In genomic region chr1:182092336-182092735, GRCh38 we compare ENCODE assay signal across 34 cellular contexts. TPM values are rescaled to one million over a fixed set of nuclear protein-coding genes. Genes with fewer than 3 reads are reported as not detected.
"Had no signal": no experiment of that assay in that cellular context is flagged by ENCODE, and none has a peak within 500 bp of the region (broad histone marks: within the 10 kb centered on the region; RNA-seq: fewer than 3 reads in every experiment).

No MANE protein-coding gene starts in this region.

- H3K4me1 ChIP-seq: ascending aorta, colonic mucosa, heart right ventricle, left ventricle myocardium inferior, right lobe of liver had no signal

- DNase-seq: activated CD4-positive, alpha-beta memory T cell treated with anti-CD3 and anti-CD28 coated beads for 36 hours; activated CD4-positive, alpha-beta T cell treated with anti-CD3 and anti-CD28 coated beads for 48 hours; activated effector memory CD4-positive, alpha-beta T cell treated with Interleukin-2 at 50 U/mL for 16 hours; activated naive CD4-positive, alpha-beta T cell treated with Interleukin-2 at 50 U/mL for 16 hours; activated T-cell treated with anti-CD3 and anti-CD28 coated beads, Interleukin-2, amount 50 U/mL, for 72 hours; colonic mucosa; dorsolateral prefrontal cortex; effector memory CD4-positive, alpha-beta T cell; foreskin keratinocyte; heart right ventricle; left ventricle myocardium inferior; ovary; stimulated activated CD4-positive, alpha-beta T cell treated with anti-CD3 and anti-CD28 coated beads, Interleukin-12 subunit alpha, Interleukin-12 subunit beta, amount 100 ng/mL, for 4 hours; stimulated activated CD4-positive, alpha-beta T cell treated with anti-CD3 and anti-CD28 coated beads, Interleukin-4, amount 100 ng/mL, for 1 hour; stimulated activated naive CD8-positive, alpha-beta T cell treated with anti-CD3 and anti-CD28 coated beads, Interleukin-15, Interleukin-2, amounts not matched to agents 100 U/mL and 50 U/mL, for 24 hours; substantia nigra; T-helper 17 cell; T1000; upper lobe of right lung; WERI-Rb-1 had no signal

- H3K4me3 Mint-ChIP-seq: activated CD4-positive, alpha-beta memory T cell treated with anti-CD3 and anti-CD28 coated beads for 36 hours; activated naive CD8-positive, alpha-beta T cell; activated T-cell treated with anti-CD3 and anti-CD28 coated beads, Interleukin-2, amount 50 U/mL, for 72 hours; nephron; T-helper 17 cell had no signal

- H3K27me3 ChIP-seq: ascending aorta, colonic mucosa, dorsolateral prefrontal cortex, foreskin keratinocyte, ovary, right lobe of liver, upper lobe of right lung had no signal

- H3K9me3 Mint-ChIP-seq: activated CD4-positive, alpha-beta memory T cell treated with anti-CD3 and anti-CD28 coated beads for 36 hours; activated T-cell treated with anti-CD3 and anti-CD28 coated beads, Interleukin-2, amount 50 U/mL, for 72 hours; nephron had no signal

- H3K36me3 Mint-ChIP-seq: activated CD4-positive, alpha-beta memory T cell treated with anti-CD3 and anti-CD28 coated beads for 36 hours had no signal

- H3K27ac Mint-ChIP-seq: activated CD4-positive, alpha-beta memory T cell treated with anti-CD3 and anti-CD28 coated beads for 36 hours; activated naive CD8-positive, alpha-beta T cell; activated T-cell treated with anti-CD3 and anti-CD28 coated beads, Interleukin-2, amount 50 U/mL, for 72 hours; nephron had no signal

- H3K4me3 ChIP-seq: ascending aorta, colonic mucosa, dorsolateral prefrontal cortex, heart right ventricle, left ventricle myocardium inferior, lung, ovary, right lobe of liver, skin epidermis, upper lobe of right lung had no signal

- H3K27me3 Mint-ChIP-seq: activated CD4-positive, alpha-beta memory T cell treated with anti-CD3 and anti-CD28 coated beads for 36 hours; progenitor cell of endocrine pancreas had no signal

- H3K9me3 ChIP-seq: ascending aorta, colonic mucosa, heart right ventricle, left ventricle myocardium inferior, ovary, right lobe of liver, upper lobe of right lung had no signal

- H3K27ac ChIP-seq: ascending aorta, colonic mucosa, foreskin keratinocyte, heart right ventricle, left ventricle myocardium inferior, ovary, right lobe of liver, skin epidermis, upper lobe of right lung, WERI-Rb-1 had no signal

- H3K36me3 ChIP-seq: ascending aorta, colonic mucosa, heart right ventricle, left ventricle myocardium inferior, ovary, right lobe of liver, upper lobe of right lung, WERI-Rb-1 had no signal

- H3K4me1 Mint-ChIP-seq: nephron had no signal

RNA-seq across cellular contexts. Expression of gene ZNF648, which starts 30.8 kb away (rescaled TPM):
- total RNA-seq: activated CD4-positive, alpha-beta memory T cell treated with anti-CD3 and anti-CD28 coated beads for 36 hours; ascending aorta; bronchial epithelial cell; epithelial cell of proximal tubule; fibroblast of lung; foreskin keratinocyte; glomerular endothelial cell; left ventricle myocardium inferior; mesenteric fat pad; mucosa of gallbladder; renal cortical epithelial cell; T-helper 17 cell; upper lobe of right lung had no signal
- polyA plus RNA-seq: fibroblast of lung, foreskin keratinocyte, heart right ventricle had no signal
